In genomic region chr16:86576591-86577313, GRCh38 we compare ENCODE assay signal across 1 cellular context.
TF ChIP-seq lines count a peak whose summit lies in the region.

No MANE protein-coding gene starts in this region.

TF ChIP-seq in HEK293, 187 proteins besides CTCF, POLR2A, EP300 and RAD21 (continued from another document):
- no peak for TF ChIP-seq ZBTB26 (tag by site-specific recombination; optimal IDR thresholded peaks at IDR 0.05)
- TF ChIP-seq ZNF184 (tag by site-specific recombination; IDR thresholded peaks at IDR 0.05) = no peak
- TF ChIP-seq, protein P1, sequence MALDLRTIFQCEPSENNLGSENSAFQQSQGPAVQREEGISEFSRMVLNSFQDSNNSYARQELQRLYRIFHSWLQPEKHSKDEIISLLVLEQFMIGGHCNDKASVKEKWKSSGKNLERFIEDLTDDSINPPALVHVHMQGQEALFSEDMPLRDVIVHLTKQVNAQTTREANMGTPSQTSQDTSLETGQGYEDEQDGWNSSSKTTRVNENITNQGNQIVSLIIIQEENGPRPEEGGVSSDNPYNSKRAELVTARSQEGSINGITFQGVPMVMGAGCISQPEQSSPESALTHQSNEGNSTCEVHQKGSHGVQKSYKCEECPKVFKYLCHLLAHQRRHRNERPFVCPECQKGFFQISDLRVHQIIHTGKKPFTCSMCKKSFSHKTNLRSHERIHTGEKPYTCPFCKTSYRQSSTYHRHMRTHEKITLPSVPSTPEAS (tag by site-specific recombination; IDR thresholded peaks at IDR 0.05) = peak; percentile 53; the same call in 1 of the 2 replicates
- TF ChIP-seq, protein P2, sequence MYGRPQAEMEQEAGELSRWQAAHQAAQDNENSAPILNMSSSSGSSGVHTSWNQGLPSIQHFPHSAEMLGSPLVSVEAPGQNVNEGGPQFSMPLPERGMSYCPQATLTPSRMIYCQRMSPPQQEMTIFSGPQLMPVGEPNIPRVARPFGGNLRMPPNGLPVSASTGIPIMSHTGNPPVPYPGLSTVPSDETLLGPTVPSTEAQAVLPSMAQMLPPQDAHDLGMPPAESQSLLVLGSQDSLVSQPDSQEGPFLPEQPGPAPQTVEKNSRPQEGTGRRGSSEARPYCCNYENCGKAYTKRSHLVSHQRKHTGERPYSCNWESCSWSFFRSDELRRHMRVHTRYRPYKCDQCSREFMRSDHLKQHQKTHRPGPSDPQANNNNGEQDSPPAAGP (tag by site-specific recombination; IDR thresholded peaks at IDR 0.05) = peak; percentile 59; the same call in 1 of the 2 replicates
- TF ChIP-seq, protein P3, sequence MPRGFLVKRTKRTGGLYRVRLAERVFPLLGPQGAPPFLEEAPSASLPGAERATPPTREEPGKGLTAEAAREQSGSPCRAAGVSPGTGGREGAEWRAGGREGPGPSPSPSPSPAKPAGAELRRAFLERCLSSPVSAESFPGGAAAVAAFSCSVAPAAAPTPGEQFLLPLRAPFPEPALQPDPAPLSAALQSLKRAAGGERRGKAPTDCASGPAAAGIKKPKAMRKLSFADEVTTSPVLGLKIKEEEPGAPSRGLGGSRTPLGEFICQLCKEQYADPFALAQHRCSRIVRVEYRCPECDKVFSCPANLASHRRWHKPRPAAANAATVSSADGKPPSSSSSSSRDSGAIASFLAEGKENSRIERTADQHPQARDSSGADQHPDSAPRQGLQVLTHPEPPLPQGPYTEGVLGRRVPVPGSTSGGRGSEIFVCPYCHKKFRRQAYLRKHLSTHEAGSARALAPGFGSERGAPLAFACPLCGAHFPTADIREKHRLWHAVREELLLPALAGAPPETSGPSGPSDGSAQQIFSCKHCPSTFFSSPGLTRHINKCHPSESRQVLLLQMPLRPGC (tag by site-specific recombination; IDR thresholded peaks at IDR 0.05) = no peak
- no peak for TF ChIP-seq ATF2 (tag by site-specific recombination; IDR thresholded peaks at IDR 0.05; ENCODE audit: low read depth)
- peak; percentile 99 for TF ChIP-seq ZFHX2 (tag by site-specific recombination; conservative IDR thresholded peaks at IDR 0.05)
- no peak for TF ChIP-seq ZBTB7A (tag by site-specific recombination; IDR thresholded peaks at IDR 0.05; ENCODE audit: low read depth)
